ENCODE assay signal across 22 cellular contexts in genomic region chr6:158158123-158158522, GRCh38.
"Had no signal": no experiment of that assay in that cellular context is flagged by ENCODE, and none has a peak within 500 bp of the region (broad histone marks: within the 10 kb centered on the region; RNA-seq: fewer than 3 reads in every experiment).

No MANE protein-coding gene starts in this region.

- H3K9me3 ChIP-seq: body of pancreas, colonic mucosa, gastrocnemius medialis, pancreas, stomach, testis had no signal

- H3K4me1 ChIP-seq: body of pancreas, colonic mucosa, gastrocnemius medialis, pancreas, testis had no signal

- H3K36me3 Mint-ChIP-seq: natural killer cell had no signal

- H3K4me1 Mint-ChIP-seq: natural killer cell had no signal

- H3K27me3 Mint-ChIP-seq: activated CD4-positive, alpha-beta T cell treated with anti-CD3 and anti-CD28 coated beads, Interleukin-2, amount 10 ng/mL, durations not matched to agents 24 days and 14 days; activated CD8-positive, alpha-beta T cell treated with anti-CD3 and anti-CD28 coated beads for 36 hours; activated T-cell treated with anti-CD3 and anti-CD28 coated beads, Interleukin-2, amount 50 U/mL, for 24 hours; type B pancreatic cell had no signal

- ATAC-seq: activated CD8-positive, alpha-beta T cell treated with anti-CD3 and anti-CD28 coated beads for 36 hours; body of pancreas; gastrocnemius medialis; left lobe of liver; natural killer cell; pancreas; sciatic nerve; stimulated activated effector memory CD8-positive, alpha-beta T cell treated with anti-CD3 and anti-CD28 coated beads, Interleukin-12 subunit alpha, Interleukin-12 subunit beta, amount 100 ng/mL, for 72 hours had no signal

- H3K27ac ChIP-seq: body of pancreas, colonic mucosa, gastrocnemius medialis, pancreas, stomach, testis had no signal

- H3K4me3 ChIP-seq: body of pancreas, colonic mucosa, gastrocnemius medialis, lung, pancreas, smooth muscle cell, stomach, testis had no signal

- H3K9me3 Mint-ChIP-seq: activated CD4-positive, alpha-beta T cell treated with anti-CD3 and anti-CD28 coated beads, Interleukin-2, amount 10 ng/mL, durations not matched to agents 24 days and 14 days; activated CD8-positive, alpha-beta T cell treated with anti-CD3 and anti-CD28 coated beads for 36 hours; activated naive CD4-positive, alpha-beta T cell treated with anti-CD3 and anti-CD28 coated beads for 36 hours; activated T-cell treated with anti-CD3 and anti-CD28 coated beads, Interleukin-2, amount 50 U/mL, for 24 hours; activated T-helper 2 cell treated with anti-CD3 and anti-CD28 coated beads, Interferon-gamma antibody, Interleukin-2, Interleukin-4, amounts not matched to agents 10 μg/mL and 5 μg/mL and 100 μg/mL, durations not matched to agents 14 hours and 24 hours and 36 hours; natural killer cell; stimulated activated effector memory CD8-positive, alpha-beta T cell treated with anti-CD3 and anti-CD28 coated beads, Interleukin-12 subunit alpha, Interleukin-12 subunit beta, amount 100 ng/mL, for 72 hours; type B pancreatic cell had no signal

- H3K36me3 ChIP-seq: colonic mucosa had no signal

- DNase-seq: activated CD4-positive, alpha-beta T cell treated with anti-CD3 and anti-CD28 coated beads, Interleukin-2, amount 10 ng/mL, durations not matched to agents 24 days and 14 days; activated CD8-positive, alpha-beta T cell treated with anti-CD3 and anti-CD28 coated beads for 36 hours; activated naive CD4-positive, alpha-beta T cell treated with anti-CD3 and anti-CD28 coated beads for 36 hours; activated T-cell treated with anti-CD3 and anti-CD28 coated beads, Interleukin-2, amount 50 U/mL, for 24 hours; body of pancreas; colonic mucosa; gastrocnemius medialis; head of caudate nucleus; kidney; natural killer cell; pancreas; stimulated activated CD4-positive, alpha-beta T cell treated with anti-CD3 and anti-CD28 coated beads, Interleukin-4, amount 100 ng/mL, for 24 hours; stomach; T-helper 9 cell; testis had no signal

- H3K4me3 Mint-ChIP-seq: activated CD4-positive, alpha-beta T cell treated with anti-CD3 and anti-CD28 coated beads, Interleukin-2, amount 10 ng/mL, durations not matched to agents 24 days and 14 days; activated CD8-positive, alpha-beta T cell treated with anti-CD3 and anti-CD28 coated beads for 36 hours; activated naive CD4-positive, alpha-beta T cell treated with anti-CD3 and anti-CD28 coated beads for 36 hours; activated T-cell treated with anti-CD3 and anti-CD28 coated beads, Interleukin-2, amount 50 U/mL, for 24 hours; natural killer cell; stimulated activated effector memory CD8-positive, alpha-beta T cell treated with anti-CD3 and anti-CD28 coated beads, Interleukin-12 subunit alpha, Interleukin-12 subunit beta, amount 100 ng/mL, for 72 hours; type B pancreatic cell had no signal

- H3K27me3 ChIP-seq: body of pancreas, colonic mucosa, gastrocnemius medialis, pancreas, stomach, testis had no signal

- H3K27ac Mint-ChIP-seq: activated CD4-positive, alpha-beta T cell treated with anti-CD3 and anti-CD28 coated beads, Interleukin-2, amount 10 ng/mL, durations not matched to agents 24 days and 14 days; activated CD8-positive, alpha-beta T cell treated with anti-CD3 and anti-CD28 coated beads for 36 hours; activated naive CD4-positive, alpha-beta T cell treated with anti-CD3 and anti-CD28 coated beads for 36 hours; activated T-cell treated with anti-CD3 and anti-CD28 coated beads, Interleukin-2, amount 50 U/mL, for 24 hours; activated T-helper 2 cell treated with anti-CD3 and anti-CD28 coated beads, Interferon-gamma antibody, Interleukin-2, Interleukin-4, amounts not matched to agents 10 μg/mL and 5 μg/mL and 100 μg/mL, durations not matched to agents 14 hours and 24 hours and 36 hours; natural killer cell; stimulated activated effector memory CD8-positive, alpha-beta T cell treated with anti-CD3 and anti-CD28 coated beads, Interleukin-12 subunit alpha, Interleukin-12 subunit beta, amount 100 ng/mL, for 72 hours; type B pancreatic cell had no signal
